ENCODE assay signal across 2 cellular contexts in genomic region chr17:916315-916714, GRCh38.
TF ChIP-seq lines count a peak whose summit lies in the region.

No MANE protein-coding gene starts in this region.

TF ChIP-seq in HCT116, 20 proteins besides CTCF, POLR2A, EP300 and RAD21 (continued from another document):
- no peak for TF ChIP-seq REST (IDR thresholded peaks at IDR 0.05; ENCODE audit: low read depth)
- no peak for TF ChIP-seq SP1 (IDR thresholded peaks at IDR 0.05; ENCODE audit: low read depth)
- no peak for TF ChIP-seq POLR2AphosphoS5 (IDR thresholded peaks at IDR 0.05; ENCODE audit: low read depth, low read length)
- TF ChIP-seq EZH2phosphoT487 (IDR thresholded peaks at IDR 0.05; ENCODE audit: borderline replicate concordance) = no peak
- no peak for TF ChIP-seq EGR1 (IDR thresholded peaks at IDR 0.05; ENCODE audit: low read depth)
- no peak for TF ChIP-seq TCF7L2 (IDR thresholded peaks at IDR 0.05; ENCODE audit: borderline replicate concordance, extremely low read depth, insufficient read depth, insufficient read length)
- no peak for TF ChIP-seq ATF3 (IDR thresholded peaks at IDR 0.05)
- no peak for TF ChIP-seq ELF1 (IDR thresholded peaks at IDR 0.05; ENCODE audit: borderline replicate concordance, low read depth)
- no peak for TF ChIP-seq ZFX (IDR thresholded peaks at IDR 0.05)
- no peak for TF ChIP-seq YY1 (IDR thresholded peaks at IDR 0.05; ENCODE audit: extremely low read depth, insufficient replicate concordance, low read depth, low read length)

TF ChIP-seq in K562, 482 proteins besides CTCF, POLR2A, EP300 and RAD21 (continued from another document):
- TF ChIP-seq ZNF764 (CRISPR knock-in tag; IDR thresholded peaks at IDR 0.05; ENCODE audit: low read depth) = peak; percentile 83
- TF ChIP-seq, protein P1, sequence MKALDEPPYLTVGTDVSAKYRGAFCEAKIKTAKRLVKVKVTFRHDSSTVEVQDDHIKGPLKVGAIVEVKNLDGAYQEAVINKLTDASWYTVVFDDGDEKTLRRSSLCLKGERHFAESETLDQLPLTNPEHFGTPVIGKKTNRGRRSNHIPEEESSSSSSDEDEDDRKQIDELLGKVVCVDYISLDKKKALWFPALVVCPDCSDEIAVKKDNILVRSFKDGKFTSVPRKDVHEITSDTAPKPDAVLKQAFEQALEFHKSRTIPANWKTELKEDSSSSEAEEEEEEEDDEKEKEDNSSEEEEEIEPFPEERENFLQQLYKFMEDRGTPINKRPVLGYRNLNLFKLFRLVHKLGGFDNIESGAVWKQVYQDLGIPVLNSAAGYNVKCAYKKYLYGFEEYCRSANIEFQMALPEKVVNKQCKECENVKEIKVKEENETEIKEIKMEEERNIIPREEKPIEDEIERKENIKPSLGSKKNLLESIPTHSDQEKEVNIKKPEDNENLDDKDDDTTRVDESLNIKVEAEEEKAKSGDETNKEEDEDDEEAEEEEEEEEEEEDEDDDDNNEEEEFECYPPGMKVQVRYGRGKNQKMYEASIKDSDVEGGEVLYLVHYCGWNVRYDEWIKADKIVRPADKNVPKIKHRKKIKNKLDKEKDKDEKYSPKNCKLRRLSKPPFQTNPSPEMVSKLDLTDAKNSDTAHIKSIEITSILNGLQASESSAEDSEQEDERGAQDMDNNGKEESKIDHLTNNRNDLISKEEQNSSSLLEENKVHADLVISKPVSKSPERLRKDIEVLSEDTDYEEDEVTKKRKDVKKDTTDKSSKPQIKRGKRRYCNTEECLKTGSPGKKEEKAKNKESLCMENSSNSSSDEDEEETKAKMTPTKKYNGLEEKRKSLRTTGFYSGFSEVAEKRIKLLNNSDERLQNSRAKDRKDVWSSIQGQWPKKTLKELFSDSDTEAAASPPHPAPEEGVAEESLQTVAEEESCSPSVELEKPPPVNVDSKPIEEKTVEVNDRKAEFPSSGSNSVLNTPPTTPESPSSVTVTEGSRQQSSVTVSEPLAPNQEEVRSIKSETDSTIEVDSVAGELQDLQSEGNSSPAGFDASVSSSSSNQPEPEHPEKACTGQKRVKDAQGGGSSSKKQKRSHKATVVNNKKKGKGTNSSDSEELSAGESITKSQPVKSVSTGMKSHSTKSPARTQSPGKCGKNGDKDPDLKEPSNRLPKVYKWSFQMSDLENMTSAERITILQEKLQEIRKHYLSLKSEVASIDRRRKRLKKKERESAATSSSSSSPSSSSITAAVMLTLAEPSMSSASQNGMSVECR (CRISPR knock-in tag; IDR thresholded peaks at IDR 0.05) = no peak
